9 cellular contexts compared by ENCODE assay signal in genomic region chr3:27723803-27724458, GRCh38. TPM values are rescaled to one million over a fixed set of nuclear protein-coding genes. Genes with fewer than 3 reads are reported as not detected.
DNase-seq lines count a peak whose midpoint lies in the region; ATAC-seq, FAIRE-seq and TF ChIP-seq lines count a peak whose summit lies in the region.
"Had no signal": no experiment of that assay in that cellular context is flagged by ENCODE, and none has a peak within 500 bp of the region (broad histone marks: within the 10 kb centered on the region; RNA-seq: fewer than 3 reads in every experiment).

No MANE protein-coding gene starts in this region.

- H3K4me3 ChIP-seq in HUES6 (ENCODE audit: low read depth, low read length) (peak overlapping the region; percentile 82), osteoblast (ENCODE audit: insufficient read depth, low read length) (no peak overlapping the region)

- peak overlapping the region; percentile 100 for H3K4me3 Mint-ChIP-seq in effector memory CD8-positive, alpha-beta T cell

- no peaks in the 10 kb centered on the region for H3K79me2 ChIP-seq in osteoblast (ENCODE audit: insufficient read depth, low read length)

- H3K9me3 Mint-ChIP-seq in effector memory CD8-positive, alpha-beta T cell: no peaks in the 10 kb centered on the region

- H3K4me1 ChIP-seq in HUES6 (ENCODE audit: control insufficient read depth, insufficient read depth, low read length) (peaks cover 63% of the 10 kb centered on the region), osteoblast (ENCODE audit: insufficient read depth, low read length) (peaks cover 18% of the 10 kb centered on the region)

- H4K20me1 ChIP-seq in osteoblast (ENCODE audit: insufficient read depth, low read length): no peaks in the 10 kb centered on the region

- ATAC-seq in effector memory CD8-positive, alpha-beta T cell (replicated peaks): no peak

- FAIRE-seq in urothelium cell line (lab: Jason Lieb, UNC): no peak

- peaks cover 29 to 45% of the 10 kb centered on the region in 2 donors for H3K27me3 Mint-ChIP-seq in effector memory CD8-positive, alpha-beta T cell

- TF ChIP-seq CTCF in osteoblast (IDR thresholded peaks at IDR 0.05; ENCODE audit: extremely low read depth, low read depth, low read length): no peak

- H3K36me3 Mint-ChIP-seq in effector memory CD8-positive, alpha-beta T cell (ENCODE audit: insufficient read depth): peaks cover 50% of the 10 kb centered on the region

- no peak overlapping the region for H3K27ac ChIP-seq in HUES6 (ENCODE audit: low read depth, low read length)
- no peak overlapping the region for H3K27ac ChIP-seq in osteoblast (ENCODE audit: low read depth, low read length)

- H2AFZ ChIP-seq in osteoblast (ENCODE audit: low read length): no peak overlapping the region

- no peaks in the 10 kb centered on the region for H3K9me3 ChIP-seq in HUES6 (ENCODE audit: control insufficient read depth, insufficient read depth, low read depth, low read length)
- H3K9me3 ChIP-seq in osteoblast (ENCODE audit: low read depth, low read length): no peaks in the 10 kb centered on the region

- H3K9ac ChIP-seq in HUES6 (ENCODE audit: low read length): peak overlapping the region; percentile 31

- H3K27me3 ChIP-seq in HUES6 (ENCODE audit: control insufficient read depth, insufficient read depth, low read length) (peaks cover 100% of the 10 kb centered on the region), osteoblast (ENCODE audit: insufficient read depth, low read length) (peaks cover 98% of the 10 kb centered on the region)

- no peaks in the 10 kb centered on the region for H3K36me3 ChIP-seq in HUES6 (ENCODE audit: control insufficient read depth, insufficient read depth, low read length)
- H3K36me3 ChIP-seq in osteoblast (ENCODE audit: insufficient read depth, low read length): no peaks in the 10 kb centered on the region

- H3K4me2 ChIP-seq in osteoblast (ENCODE audit: insufficient read depth, low read length): peak overlapping the region; percentile 25

- peak overlapping the region; percentile 29 to 98 for H3K27ac Mint-ChIP-seq in effector memory CD8-positive, alpha-beta T cell

- DNase-seq in DMS114 treated with DMSO at 0.1 percent for 48 hours (lab: John Stamatoyannopoulos, UW; ENCODE audit: unreplicated experiment): peak; percentile 12
- peak in 1 of 3 experiments; percentile 27 for DNase-seq in effector memory CD8-positive, alpha-beta T cell
- DNase-seq in osteoblast (ENCODE audit: insufficient read length, low spot score, missing footprints): peak; percentile 69
- DNase-seq in urothelium cell line (ENCODE audit: low spot score): no peak
- DNase-seq in SIG-M5 treated with dmso at 0.1 percent for 504 hours (lab: John Stamatoyannopoulos, UW; ENCODE audit: unreplicated experiment): no peak
- DNase-seq in OCI-M2 (lab: John Stamatoyannopoulos, UW; ENCODE audit: unreplicated experiment): no peak
- DNase-seq in KG1 (lab: John Stamatoyannopoulos, UW): no peak

- peaks cover 23 to 43% of the 10 kb centered on the region in 2 donors for H3K4me1 Mint-ChIP-seq in effector memory CD8-positive, alpha-beta T cell (ENCODE audit: low read depth in 2 of 2)

RNA-seq across cellular contexts. Expression of gene EOMES, which starts 1.8 kb away (rescaled TPM):
- total RNA-seq in osteoblast: under 0.01 TPM in 1 of 2 replicates, not detected in the other
- total RNA-seq: glomerular endothelial cell had no signal

Comparison
In these comparisons a context has a peak if more than half of its experiments do, and no peak if none do; other contexts are left out.
1. DNase-seq: peak in DMS114 treated with DMSO at 0.1 percent for 48 hours (single experiment) and osteoblast (single experiment); none in urothelium cell line (single experiment), SIG-M5 treated with dmso at 0.1 percent for 504 hours (single experiment), OCI-M2 (single experiment) and KG1 (single experiment).